In genomic region chr15:51229907-51230328, GRCh38 we compare ENCODE assay signal across 10 cellular contexts.
A peak's percentile ranks its signal among the peaks of the same experiment; 100 is the strongest.
DNase-seq lines count a peak whose midpoint lies in the region; FAIRE-seq and TF ChIP-seq lines count a peak whose summit lies in the region.
"Had no signal": no experiment of that assay in that cellular context is flagged by ENCODE, and none has a peak within 500 bp of the region (broad histone marks: within the 10 kb centered on the region; RNA-seq: fewer than 3 reads in every experiment).

No MANE protein-coding gene starts in this region.

- H3K4me1 Mint-ChIP-seq in neural crest cell: peaks cover 10% of the 10 kb centered on the region
- H3K4me1 Mint-ChIP-seq in activated naive CD4-positive, alpha-beta T cell treated with anti-CD3 and anti-CD28 coated beads for 36 hours (ENCODE audit: low read depth): peaks cover 6% of the 10 kb centered on the region
- peaks cover 3% of the 10 kb centered on the region for H3K4me1 Mint-ChIP-seq in activated naive CD8-positive, alpha-beta T cell treated with anti-CD3 and anti-CD28 coated beads for 36 hours

- DNase-seq in ELR (ENCODE audit: low read depth): peak; percentile 40
- DNase-seq in MV-4-11 (lab: John Stamatoyannopoulos, UW): peak; percentile 34
- peak in 1 of 10 donors; percentile 9 for DNase-seq in dorsolateral prefrontal cortex
- peak; percentile 1 for DNase-seq in neural crest cell (ENCODE audit: low read depth, low spot score)
- DNase-seq in activated naive CD4-positive, alpha-beta T cell treated with anti-CD3 and anti-CD28 coated beads for 36 hours: no peak
- DNase-seq in prostate gland (ENCODE audit: low spot score): no peak
- DNase-seq in GM19239 (ENCODE audit: insufficient read length, low spot score): no peak
- no peak for DNase-seq in activated naive CD8-positive, alpha-beta T cell treated with anti-CD3 and anti-CD28 coated beads for 36 hours
- DNase-seq: activated naive CD4-positive, alpha-beta T cell treated with Interleukin-2 at 50 U/mL for 16 hours had no signal

- no peaks in the 10 kb centered on the region for H3K9me3 ChIP-seq in prostate gland

- no peak overlapping the region for H3K27ac ChIP-seq in dorsolateral prefrontal cortex
- no peak overlapping the region for H3K27ac ChIP-seq in prostate gland
- H3K27ac ChIP-seq: HL-60 had no signal

- H3K4me3 ChIP-seq in dorsolateral prefrontal cortex (no peak overlapping the region), prostate gland (no peak overlapping the region)

- CTCF ChIA-PET in activated naive CD4-positive, alpha-beta T cell treated with anti-CD3 and anti-CD28 coated beads for 36 hours (lab: Charles Lee): interaction anchor here (1.1 kb wide), 1 partner anchor 151 kb away, joined by 3 read pairs; no protein-coding TSS in a partner anchor

- WGBS in prostate gland: 25% methylated on average over 2 of the region's 2 CpGs

- FAIRE-seq in GM19239 (lab: Jason Lieb, UNC): no peak

- no peaks in the 10 kb centered on the region for H3K4me1 ChIP-seq in prostate gland (replicated peaks)

- TF ChIP-seq CTCF in dorsolateral prefrontal cortex (IDR thresholded peaks at IDR 0.05 in 54 of 56, conservative IDR thresholded peaks at IDR 0.05 in 2 of 56; ENCODE audit: low read depth in 1 of 56, partially characterized antibody in 56 of 56) (peak in 55 of 56 donors; percentile 18 to 77 (median 56)), neural crest cell (conservative IDR thresholded peaks at IDR 0.05) (peak; percentile 59), prostate gland (IDR thresholded peaks at IDR 0.05) (peak in 1 of 4 experiments; percentile 22)

- H3K27me3 ChIP-seq in dorsolateral prefrontal cortex: peaks cover 0 to 9% (median 0%) of the 10 kb centered on the region in 45 donors
- H3K27me3 ChIP-seq in prostate gland (replicated peaks; ENCODE audit: insufficient read depth): no peaks in the 10 kb centered on the region

- H3K27ac Mint-ChIP-seq in neural crest cell (ENCODE audit: unreplicated experiment): no peak overlapping the region
- no peak overlapping the region for H3K27ac Mint-ChIP-seq in activated naive CD4-positive, alpha-beta T cell treated with anti-CD3 and anti-CD28 coated beads for 36 hours
- no peak overlapping the region for H3K27ac Mint-ChIP-seq in activated naive CD8-positive, alpha-beta T cell treated with anti-CD3 and anti-CD28 coated beads for 36 hours

- H3K9me3 Mint-ChIP-seq in neural crest cell: no peaks in the 10 kb centered on the region
- no peaks in the 10 kb centered on the region for H3K9me3 Mint-ChIP-seq in activated naive CD4-positive, alpha-beta T cell treated with anti-CD3 and anti-CD28 coated beads for 36 hours
- no peaks in the 10 kb centered on the region for H3K9me3 Mint-ChIP-seq in activated naive CD8-positive, alpha-beta T cell treated with anti-CD3 and anti-CD28 coated beads for 36 hours

- no peaks in the 10 kb centered on the region for H3K36me3 Mint-ChIP-seq in neural crest cell (ENCODE audit: low read depth)
- H3K36me3 Mint-ChIP-seq in activated naive CD4-positive, alpha-beta T cell treated with anti-CD3 and anti-CD28 coated beads for 36 hours (ENCODE audit: low read depth): no peaks in the 10 kb centered on the region
- no peaks in the 10 kb centered on the region for H3K36me3 Mint-ChIP-seq in activated naive CD8-positive, alpha-beta T cell treated with anti-CD3 and anti-CD28 coated beads for 36 hours

- no peak for TF ChIP-seq POLR2A in prostate gland (IDR thresholded peaks at IDR 0.05)

- H3K36me3 ChIP-seq in prostate gland: no peaks in the 10 kb centered on the region

- intact Hi-C loops in dorsolateral prefrontal cortex (cut with DNase I) (loop anchor here (1.0 to 5.0 kb wide), 6 partner anchors 52 to 173 kb away; partner anchors contain the start of gene CYP19A1 (in 1 of the 2)), prostate gland (cut with DNase I) (loop anchor here (5.0 kb wide), 1 partner anchor 152 kb away; no protein-coding TSS in a partner anchor)
- intact Hi-C loops in activated naive CD4-positive, alpha-beta T cell treated with anti-CD3 and anti-CD28 coated beads for 36 hours (cut with micrococcal nuclease): loop anchor here (5.0 kb wide), 1 partner anchor 37 kb away; no protein-coding TSS in a partner anchor

- H3K4me3 Mint-ChIP-seq in neural crest cell: no peak overlapping the region
- no peak overlapping the region for H3K4me3 Mint-ChIP-seq in activated naive CD4-positive, alpha-beta T cell treated with anti-CD3 and anti-CD28 coated beads for 36 hours
- no peak overlapping the region for H3K4me3 Mint-ChIP-seq in activated naive CD8-positive, alpha-beta T cell treated with anti-CD3 and anti-CD28 coated beads for 36 hours

- no peaks in the 10 kb centered on the region for H3K27me3 Mint-ChIP-seq in neural crest cell (ENCODE audit: low read depth)
- H3K27me3 Mint-ChIP-seq in activated naive CD4-positive, alpha-beta T cell treated with anti-CD3 and anti-CD28 coated beads for 36 hours (ENCODE audit: low read depth): peaks cover 6% of the 10 kb centered on the region
- H3K27me3 Mint-ChIP-seq in activated naive CD8-positive, alpha-beta T cell treated with anti-CD3 and anti-CD28 coated beads for 36 hours: peaks cover 39% of the 10 kb centered on the region

Comparison
In these comparisons a context has a peak if more than half of its experiments do, and no peak if none do; other contexts are left out.
1. DNase-seq: peak in ELR (single experiment), MV-4-11 (single experiment) and neural crest cell (single experiment); none in activated naive CD4-positive, alpha-beta T cell treated with anti-CD3 and anti-CD28 coated beads for 36 hours (single experiment), prostate gland (single experiment), GM19239 (single experiment) and activated naive CD8-positive, alpha-beta T cell treated with anti-CD3 and anti-CD28 coated beads for 36 hours (single experiment).